27 cellular contexts compared by ENCODE assay signal in the genomic region with DNA sequence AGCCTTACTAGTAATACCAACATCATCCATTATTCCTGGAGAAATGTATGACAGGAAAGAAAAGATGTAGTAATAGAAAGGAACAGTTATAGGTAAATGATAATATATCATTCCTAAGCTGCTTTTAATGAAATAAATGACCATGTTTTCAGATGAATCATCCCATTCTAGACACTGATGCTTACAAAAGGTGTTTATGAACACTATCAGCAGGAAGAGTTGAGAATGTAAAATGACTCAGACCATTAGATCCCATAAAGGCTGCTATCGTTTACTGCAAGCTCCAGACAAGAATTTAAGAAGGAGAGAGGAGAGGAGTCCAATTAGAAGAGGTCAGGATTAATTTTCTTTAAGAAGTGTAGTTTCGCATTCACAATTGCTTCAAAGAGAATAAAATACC.
"Had no signal": no experiment of that assay in that cellular context is flagged by ENCODE, and none has a peak within 500 bp of the region (broad histone marks: within the 10 kb centered on the region; RNA-seq: fewer than 3 reads in every experiment).

No MANE protein-coding gene starts in this region.

- H3K4me3 Mint-ChIP-seq: naive thymus-derived CD8-positive, alpha-beta T cell; nephron progenitor cell; stimulated activated effector memory CD8-positive, alpha-beta T cell treated with anti-CD3 and anti-CD28 coated beads, Interleukin-12 subunit alpha, Interleukin-12 subunit beta, amount 100 ng/mL, for 72 hours; type B pancreatic cell had no signal

- H3K36me3 Mint-ChIP-seq: stimulated activated effector memory CD8-positive, alpha-beta T cell treated with anti-CD3 and anti-CD28 coated beads, Interleukin-12 subunit alpha, Interleukin-12 subunit beta, amount 100 ng/mL, for 72 hours; type B pancreatic cell had no signal

- H3K27me3 Mint-ChIP-seq: naive thymus-derived CD8-positive, alpha-beta T cell; type B pancreatic cell had no signal

- ATAC-seq: esophagus mucosa; gastroesophageal sphincter; heart right ventricle; left ventricle myocardium superior; lower lobe of right lung; naive thymus-derived CD8-positive, alpha-beta T cell; psoas muscle; right cardiac atrium; stimulated activated effector memory CD8-positive, alpha-beta T cell treated with anti-CD3 and anti-CD28 coated beads, Interleukin-12 subunit alpha, Interleukin-12 subunit beta, amount 100 ng/mL, for 72 hours had no signal

- H3K9me3 ChIP-seq: gastroesophageal sphincter, heart right ventricle, lower lobe of right lung, ovary, psoas muscle, sigmoid colon, stomach, thyroid gland had no signal

- H3K27ac Mint-ChIP-seq: naive thymus-derived CD8-positive, alpha-beta T cell; nephron progenitor cell; stimulated activated effector memory CD8-positive, alpha-beta T cell treated with anti-CD3 and anti-CD28 coated beads, Interleukin-12 subunit alpha, Interleukin-12 subunit beta, amount 100 ng/mL, for 72 hours; type B pancreatic cell had no signal

- DNase-seq: dermis blood vessel endothelial cell; effector memory CD4-positive, alpha-beta T cell; foreskin fibroblast; heart right ventricle; hippocampal formation; islet precursor cell; kidney glomerular epithelial cell; left ventricle myocardium superior; lower lobe of right lung; naive thymus-derived CD8-positive, alpha-beta T cell; nephron progenitor cell; occipital lobe; ovary; posterior cingulate gyrus; psoas muscle; right cardiac atrium; sigmoid colon; stimulated activated CD4-positive, alpha-beta T cell treated with anti-CD3 and anti-CD28 coated beads, Interleukin-2, amount 100 ng/mL, for 24 hours; stimulated activated CD4-positive, alpha-beta T cell treated with anti-CD3 and anti-CD28 coated beads, Interleukin-4, amount 100 ng/mL, for 24 hours; stimulated activated naive CD4-positive, alpha-beta T cell treated with Interleukin-2 at 50 U/mL for 16 hours; stomach; thyroid gland had no signal

- H3K27me3 ChIP-seq: gastroesophageal sphincter, heart right ventricle, ovary, sigmoid colon, stomach, thyroid gland had no signal

- H3K4me1 Mint-ChIP-seq: naive thymus-derived CD8-positive, alpha-beta T cell; nephron progenitor cell; stimulated activated effector memory CD8-positive, alpha-beta T cell treated with anti-CD3 and anti-CD28 coated beads, Interleukin-12 subunit alpha, Interleukin-12 subunit beta, amount 100 ng/mL, for 72 hours had no signal

- H3K4me1 ChIP-seq: gastroesophageal sphincter, heart right ventricle, lower lobe of right lung, psoas muscle, sigmoid colon, stomach, thyroid gland had no signal

- H3K36me3 ChIP-seq: gastroesophageal sphincter, heart right ventricle, lower lobe of right lung, ovary, sigmoid colon, stomach, thyroid gland had no signal

- H3K4me3 ChIP-seq: coronary artery, gastroesophageal sphincter, heart right ventricle, lower lobe of right lung, ovary, psoas muscle, sigmoid colon, stomach, thyroid gland had no signal

- H3K27ac ChIP-seq: coronary artery, gastroesophageal sphincter, heart right ventricle, lower lobe of right lung, ovary, psoas muscle, sigmoid colon, stomach, thyroid gland had no signal
